9 cellular contexts compared by ENCODE assay signal in the genomic region with DNA sequence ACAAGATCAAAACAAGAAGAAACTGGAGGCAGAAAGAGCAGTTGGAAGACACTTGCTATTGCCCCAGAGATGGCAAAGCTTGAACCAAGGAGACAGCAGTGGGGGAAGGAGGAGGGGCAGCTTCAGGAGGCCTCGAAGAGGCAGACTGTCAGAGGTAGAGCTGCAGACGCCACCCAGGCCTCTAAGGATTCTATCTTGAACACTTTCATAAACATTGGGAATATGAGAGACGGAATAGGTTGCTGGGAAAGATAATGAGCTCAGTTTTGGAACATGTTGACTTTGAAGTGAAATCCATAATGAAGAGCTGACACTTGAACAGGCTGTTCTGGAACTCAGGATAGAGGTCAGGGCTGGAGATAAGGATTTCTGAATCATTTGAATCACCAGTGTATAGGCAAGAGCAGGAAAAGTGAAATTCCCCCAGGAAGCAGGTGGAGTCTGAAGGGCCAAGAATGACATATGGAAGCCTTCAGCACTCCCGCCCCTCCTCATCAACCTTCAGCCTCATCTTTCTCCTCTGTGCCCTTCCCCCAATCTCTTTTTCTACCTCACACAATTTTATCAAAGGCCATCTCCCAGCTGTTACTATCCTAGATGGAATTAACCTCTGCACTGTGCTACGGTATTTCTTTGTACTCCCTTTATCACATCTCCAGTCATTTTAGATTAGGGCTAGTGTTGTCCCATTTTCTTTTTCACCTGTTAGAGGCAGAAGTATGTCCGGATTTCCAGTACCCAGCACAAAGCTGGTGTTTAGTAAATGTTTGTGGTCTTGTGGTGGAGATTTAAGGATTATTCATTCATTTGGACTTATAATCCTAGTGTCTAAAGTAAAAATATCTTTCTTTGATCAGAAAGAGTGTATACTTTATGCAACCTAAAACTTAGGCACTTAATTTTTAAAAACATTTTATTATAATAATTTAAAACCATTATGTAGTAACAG. TPM values are rescaled to one million over a fixed set of nuclear protein-coding genes. Genes with fewer than 3 reads are reported as not detected.
DNase-seq lines count a peak whose midpoint lies in the region; ATAC-seq and TF ChIP-seq lines count a peak whose summit lies in the region.
"Had no signal": no experiment of that assay in that cellular context is flagged by ENCODE, and none has a peak within 500 bp of the region (broad histone marks: within the 10 kb centered on the region; RNA-seq: fewer than 3 reads in every experiment).

No MANE protein-coding gene starts in this region.

- in situ Hi-C loops in GM13976 (cut with MboI; ENCODE audit: low sequenced_read_pairs, unreplicated experiment): no loop called here

- no peaks in the 10 kb centered on the region for H3K9me3 ChIP-seq in RWPE2 (ENCODE audit: severe bottlenecking)
- H3K9me3 ChIP-seq in heart left ventricle: no peaks in the 10 kb centered on the region
- H3K9me3 ChIP-seq: MG63 had no signal

- WGBS in heart left ventricle, 4 donors: 35 to 55% (median 45%) methylated on average over 6 of the region's 6 CpGs

- TF ChIP-seq CTCF in RWPE2 (IDR thresholded peaks at IDR 0.05; ENCODE audit: poor library complexity, severe bottlenecking): no peak
- no peak for TF ChIP-seq CTCF in heart left ventricle (IDR thresholded peaks at IDR 0.05)
- no peak for TF ChIP-seq CTCF in GM13976 (IDR thresholded peaks at IDR 0.05; ENCODE audit: borderline replicate concordance, control extremely low read depth, extremely low read depth, insufficient read depth, missing control alignments)

- intact Hi-C loops in heart left ventricle (cut with DNase I): loop anchor here in 2 of 10 donors (5.0 to 10.0 kb wide), 2 partner anchors 45 to 57 kb away; a partner anchor contains a TSS
- intact Hi-C loops in sciatic nerve (cut with DNase I): no loop called here

- peak overlapping the region; percentile 32 for H3K27ac ChIP-seq in RWPE2 (ENCODE audit: poor library complexity, severe bottlenecking)
- H3K27ac ChIP-seq in heart left ventricle: peak overlapping the region in 11 of 12 donors; percentile 25 to 81 (median 44)

- H3K4me1 ChIP-seq in RWPE2 (ENCODE audit: insufficient read depth, poor library complexity, severe bottlenecking): peaks cover 64% of the 10 kb centered on the region
- peaks cover 0 to 62% (median 41%) of the 10 kb centered on the region in 12 donors for H3K4me1 ChIP-seq in heart left ventricle

- peak; percentile 61 for DNase-seq in ELR (ENCODE audit: low read depth)
- no peak for DNase-seq in RWPE2 (ENCODE audit: low spot score)
- DNase-seq in heart left ventricle: no peak
- DNase-seq in sciatic nerve (ENCODE audit: low spot score): no peak
- no peak for DNase-seq in NAMALWA (ENCODE audit: low spot score)
- no peak for DNase-seq in stimulated activated naive CD8-positive, alpha-beta T cell treated with anti-CD3 and anti-CD28 coated beads, Interleukin-15, Interleukin-2, amounts not matched to agents 100 U/mL and 50 U/mL, for 24 hours
- no peak for DNase-seq in GM13976 (ENCODE audit: low spot score)
- DNase-seq in NCI-H146 (lab: John Stamatoyannopoulos, UW): no peak
- DNase-seq: MG63 had no signal

- no peaks in the 10 kb centered on the region for H3K36me3 ChIP-seq in RWPE2 (ENCODE audit: low read depth)
- no peaks in the 10 kb centered on the region for H3K36me3 ChIP-seq in heart left ventricle
- H3K36me3 ChIP-seq: MG63 had no signal

- H3K4me3 ChIP-seq in RWPE2 (ENCODE audit: severe bottlenecking) (no peak overlapping the region), heart left ventricle (no peak overlapping the region)
- H3K4me3 ChIP-seq: MG63 had no signal

- no peaks in the 10 kb centered on the region for H3K27me3 ChIP-seq in RWPE2 (ENCODE audit: insufficient read depth, poor library complexity, severe bottlenecking)
- H3K27me3 ChIP-seq in heart left ventricle: no peaks in the 10 kb centered on the region
- H3K27me3 ChIP-seq: MG63 had no signal

- no peak for TF ChIP-seq POLR2A in heart left ventricle (IDR thresholded peaks at IDR 0.05)

- no peak for ATAC-seq in RWPE2 (ENCODE audit: low read depth)
- peak; percentile 27 to 78 (median 55) for ATAC-seq in heart left ventricle
- ATAC-seq in sciatic nerve: peak; percentile 29
- no peak for ATAC-seq in stimulated activated naive CD8-positive, alpha-beta T cell treated with anti-CD3 and anti-CD28 coated beads, Interleukin-15, Interleukin-2, amounts not matched to agents 100 U/mL and 50 U/mL, for 24 hours

RNA-seq across cellular contexts. Expression of a gene that starts 47.5 kb away (rescaled TPM):
- total RNA-seq in heart left ventricle (100 to 1,000 TPM in 4 of 9 donors, 10 to 100 TPM in 5; 46.1 to 250 (median 95.5) TPM), sciatic nerve (254 TPM)
- 100 to 1,000 TPM in 1 of 2 donors, 10 to 100 TPM in 1; 67.0 to 176 TPM for polyA plus RNA-seq in heart left ventricle

Comparison
In these comparisons a context has a peak if more than half of its experiments do, and no peak if none do; other contexts are left out.
1. ATAC-seq: peak in heart left ventricle (4 of 4) and sciatic nerve (single experiment); none in RWPE2 (single experiment) and stimulated activated naive CD8-positive, alpha-beta T cell treated with anti-CD3 and anti-CD28 coated beads, Interleukin-15, Interleukin-2, amounts not matched to agents 100 U/mL and 50 U/mL, for 24 hours (single experiment).